In genomic region chr13:51624695-51625345, GRCh38 we compare ENCODE assay signal across 20 cellular contexts. TPM values are rescaled to one million over a fixed set of nuclear protein-coding genes. Genes with fewer than 3 reads are reported as not detected.
DNase-seq lines count a peak whose midpoint lies in the region; ATAC-seq lines count a peak whose summit lies in the region.
"Had no signal": no experiment of that assay in that cellular context is flagged by ENCODE, and none has a peak within 500 bp of the region (broad histone marks: within the 10 kb centered on the region; RNA-seq: fewer than 3 reads in every experiment).

No MANE protein-coding gene starts in this region.

- H3K36me3 Mint-ChIP-seq in activated CD4-positive, alpha-beta T cell treated with anti-CD3 and anti-CD28 coated beads for 36 hours (ENCODE audit: low read depth) = no peaks in the 10 kb centered on the region
- peaks cover 2% of the 10 kb centered on the region for H3K36me3 Mint-ChIP-seq in T-helper 17 cell (ENCODE audit: low read depth)
- H3K36me3 Mint-ChIP-seq in stimulated activated naive B cell treated with anti-CD40 and anti-IgM and Interleukin-4, amounts not matched to agents 10 μg/mL and 1 μg/mL and 100 μg/mL, for 72 hours = peaks cover 6 to 11% of the 10 kb centered on the region in 2 donors

- no peaks in the 10 kb centered on the region for H3K9me3 ChIP-seq in T-helper 17 cell (ENCODE audit: control insufficient read depth, low read length, poor library complexity, severe bottlenecking)
- H3K9me3 ChIP-seq: A549, SJCRH30 had no signal

- no peak for DNase-seq in activated CD4-positive, alpha-beta T cell treated with anti-CD3 and anti-CD28 coated beads for 36 hours
- DNase-seq in activated CD4-positive, alpha-beta T cell treated with anti-CD3 and anti-CD28 coated beads, Interleukin-2, amount 50 U/mL, for 4 hours = no peak
- DNase-seq in T-helper 17 cell = no peak
- DNase-seq in stimulated activated naive B cell treated with anti-CD40 and anti-IgM and Interleukin-4, amounts not matched to agents 10 μg/mL and 1 μg/mL and 100 μg/mL, for 72 hours = no peak
- DNase-seq in stimulated activated naive CD4-positive, alpha-beta T cell (lab: John Stamatoyannopoulos, UW) = no peak
- DNase-seq in activated CD4-positive, alpha-beta T cell treated with anti-CD3 and anti-CD28 coated beads for 1 hour = no peak
- DNase-seq: activated CD4-positive, alpha-beta T cell treated with anti-CD3 and anti-CD28 coated beads, Interleukin-2, amount 10 ng/mL, durations not matched to agents 7 days and 5 days; activated naive CD8-positive, alpha-beta T cell treated with anti-CD3 and anti-CD28 coated beads, Interleukin-2, amount 10 ng/mL, durations not matched to agents 7 days and 5 days; CD4-positive, CD25-positive, alpha-beta regulatory T cell; effector CD4-positive, alpha-beta T cell; left colon; NCI-H1436 treated with DMSO at 0.1 percent for 48 hours; NK-92 treated with Interleukin-12 subunit alpha and Interleukin-12 subunit beta, amount 100 ng/mL, for 24 hours; SJCRH30; T-helper 9 cell had no signal

- peak overlapping the region; percentile 25 for H3K27ac ChIP-seq in layer of hippocampus (ENCODE audit: low read depth, low read length)
- H3K27ac ChIP-seq: A549, HL-60, KMS-11, SJCRH30 had no signal

- no peaks in the 10 kb centered on the region for H3K27me3 ChIP-seq in layer of hippocampus (ENCODE audit: control insufficient read depth, insufficient read depth, low read length)
- H3K27me3 ChIP-seq: SJCRH30 had no signal

- CTCF ChIA-PET in activated CD4-positive, alpha-beta T cell treated with anti-CD3 and anti-CD28 coated beads for 36 hours (lab: Charles Lee) = interaction anchor here (0.8 to 1.0 kb wide), 2 partner anchors 15 kb away, joined by 3 read pairs; no protein-coding TSS in a partner anchor

- H3K4me3 Mint-ChIP-seq in activated CD4-positive, alpha-beta T cell treated with anti-CD3 and anti-CD28 coated beads for 36 hours = no peak overlapping the region
- H3K4me3 Mint-ChIP-seq in T-helper 17 cell = no peak overlapping the region
- no peak overlapping the region for H3K4me3 Mint-ChIP-seq in stimulated activated naive B cell treated with anti-CD40 and anti-IgM and Interleukin-4, amounts not matched to agents 10 μg/mL and 1 μg/mL and 100 μg/mL, for 72 hours
- H3K4me3 Mint-ChIP-seq: activated CD4-positive, alpha-beta T cell treated with anti-CD3 and anti-CD28 coated beads, Interleukin-2, amount 10 ng/mL, durations not matched to agents 7 days and 5 days; activated naive CD8-positive, alpha-beta T cell treated with anti-CD3 and anti-CD28 coated beads, Interleukin-2, amount 10 ng/mL, durations not matched to agents 7 days and 5 days; CD4-positive, CD25-positive, alpha-beta regulatory T cell had no signal

- peak; percentile 26 for ATAC-seq in activated CD4-positive, alpha-beta T cell treated with anti-CD3 and anti-CD28 coated beads for 36 hours
- no peak for ATAC-seq in T-helper 17 cell
- peak; percentile 44 to 46 for ATAC-seq in stimulated activated naive B cell treated with anti-CD40 and anti-IgM and Interleukin-4, amounts not matched to agents 10 μg/mL and 1 μg/mL and 100 μg/mL, for 72 hours (replicated peaks)
- ATAC-seq in HG02642 (IDR thresholded peaks at IDR 0.05; ENCODE audit: poor library complexity, unreplicated experiment) = no peak
- ATAC-seq: A549, left colon had no signal

- H3K4me1 Mint-ChIP-seq in activated CD4-positive, alpha-beta T cell treated with anti-CD3 and anti-CD28 coated beads for 36 hours = peaks cover 39% of the 10 kb centered on the region
- H3K4me1 Mint-ChIP-seq in T-helper 17 cell = peaks cover 46% of the 10 kb centered on the region
- H3K4me1 Mint-ChIP-seq in stimulated activated naive B cell treated with anti-CD40 and anti-IgM and Interleukin-4, amounts not matched to agents 10 μg/mL and 1 μg/mL and 100 μg/mL, for 72 hours = peaks cover 27 to 36% of the 10 kb centered on the region in 2 donors

- no peaks in the 10 kb centered on the region for H3K27me3 Mint-ChIP-seq in activated CD4-positive, alpha-beta T cell treated with anti-CD3 and anti-CD28 coated beads for 36 hours
- H3K27me3 Mint-ChIP-seq in T-helper 17 cell = no peaks in the 10 kb centered on the region
- no peaks in the 10 kb centered on the region for H3K27me3 Mint-ChIP-seq in stimulated activated naive B cell treated with anti-CD40 and anti-IgM and Interleukin-4, amounts not matched to agents 10 μg/mL and 1 μg/mL and 100 μg/mL, for 72 hours
- H3K27me3 Mint-ChIP-seq: activated CD4-positive, alpha-beta T cell treated with anti-CD3 and anti-CD28 coated beads, Interleukin-2, amount 10 ng/mL, durations not matched to agents 7 days and 5 days; activated naive CD8-positive, alpha-beta T cell treated with anti-CD3 and anti-CD28 coated beads, Interleukin-2, amount 10 ng/mL, durations not matched to agents 7 days and 5 days; CD4-positive, CD25-positive, alpha-beta regulatory T cell had no signal

- H3K9me3 Mint-ChIP-seq in activated CD4-positive, alpha-beta T cell treated with anti-CD3 and anti-CD28 coated beads for 36 hours (ENCODE audit: low read depth) = no peaks in the 10 kb centered on the region
- no peaks in the 10 kb centered on the region for H3K9me3 Mint-ChIP-seq in stimulated activated naive B cell treated with anti-CD40 and anti-IgM and Interleukin-4, amounts not matched to agents 10 μg/mL and 1 μg/mL and 100 μg/mL, for 72 hours
- H3K9me3 Mint-ChIP-seq: activated CD4-positive, alpha-beta T cell treated with anti-CD3 and anti-CD28 coated beads, Interleukin-2, amount 10 ng/mL, durations not matched to agents 7 days and 5 days; activated naive CD8-positive, alpha-beta T cell treated with anti-CD3 and anti-CD28 coated beads, Interleukin-2, amount 10 ng/mL, durations not matched to agents 7 days and 5 days; CD4-positive, CD25-positive, alpha-beta regulatory T cell had no signal

- intact Hi-C loops in activated CD4-positive, alpha-beta T cell treated with anti-CD3 and anti-CD28 coated beads for 36 hours (cut with DNase I, micrococcal nuclease) = loop anchor here in 1 of 2 experiments (2.0 kb wide), 1 partner anchor 56 kb away; no protein-coding TSS in a partner anchor

- POLR2A ChIA-PET in activated CD4-positive, alpha-beta T cell treated with anti-CD3 and anti-CD28 coated beads for 36 hours (lab: Charles Lee) = no interaction called here

- H3K27ac Mint-ChIP-seq in activated CD4-positive, alpha-beta T cell treated with anti-CD3 and anti-CD28 coated beads for 36 hours = no peak overlapping the region
- peak overlapping the region; percentile 81 for H3K27ac Mint-ChIP-seq in T-helper 17 cell
- H3K27ac Mint-ChIP-seq in stimulated activated naive B cell treated with anti-CD40 and anti-IgM and Interleukin-4, amounts not matched to agents 10 μg/mL and 1 μg/mL and 100 μg/mL, for 72 hours = peak overlapping the region; percentile 70
- H3K27ac Mint-ChIP-seq: activated CD4-positive, alpha-beta T cell treated with anti-CD3 and anti-CD28 coated beads, Interleukin-2, amount 10 ng/mL, durations not matched to agents 7 days and 5 days; activated naive CD8-positive, alpha-beta T cell treated with anti-CD3 and anti-CD28 coated beads, Interleukin-2, amount 10 ng/mL, durations not matched to agents 7 days and 5 days had no signal

RNA-seq across cellular contexts. Expression of gene WDFY2, which starts 40.6 kb away (rescaled TPM):
- 1 to 10 TPM; 7.4 to 9.5 TPM for total RNA-seq in activated CD4-positive, alpha-beta T cell treated with anti-CD3 and anti-CD28 coated beads for 36 hours
- 10 to 100 TPM; 41.5 to 52.2 TPM for total RNA-seq in T-helper 17 cell

Comparison
In these comparisons a context has a peak if more than half of its experiments do, and no peak if none do; other contexts are left out.
1. ATAC-seq: peak in activated CD4-positive, alpha-beta T cell treated with anti-CD3 and anti-CD28 coated beads for 36 hours (single experiment) and stimulated activated naive B cell treated with anti-CD40 and anti-IgM and Interleukin-4, amounts not matched to agents 10 μg/mL and 1 μg/mL and 100 μg/mL, for 72 hours (2 of 2); none in T-helper 17 cell (single experiment) and HG02642 (single experiment).
2. RNA of gene WDFY2, which starts 40.6 kb away (total RNA-seq): 41.5 to 52.2 TPM in T-helper 17 cell; 7.4 to 9.5 TPM in activated CD4-positive, alpha-beta T cell treated with anti-CD3 and anti-CD28 coated beads for 36 hours; every median in the first group is over 4 times any median in the second.